Comparison of ENCODE assay signal across 8 cellular contexts in the genomic region with DNA sequence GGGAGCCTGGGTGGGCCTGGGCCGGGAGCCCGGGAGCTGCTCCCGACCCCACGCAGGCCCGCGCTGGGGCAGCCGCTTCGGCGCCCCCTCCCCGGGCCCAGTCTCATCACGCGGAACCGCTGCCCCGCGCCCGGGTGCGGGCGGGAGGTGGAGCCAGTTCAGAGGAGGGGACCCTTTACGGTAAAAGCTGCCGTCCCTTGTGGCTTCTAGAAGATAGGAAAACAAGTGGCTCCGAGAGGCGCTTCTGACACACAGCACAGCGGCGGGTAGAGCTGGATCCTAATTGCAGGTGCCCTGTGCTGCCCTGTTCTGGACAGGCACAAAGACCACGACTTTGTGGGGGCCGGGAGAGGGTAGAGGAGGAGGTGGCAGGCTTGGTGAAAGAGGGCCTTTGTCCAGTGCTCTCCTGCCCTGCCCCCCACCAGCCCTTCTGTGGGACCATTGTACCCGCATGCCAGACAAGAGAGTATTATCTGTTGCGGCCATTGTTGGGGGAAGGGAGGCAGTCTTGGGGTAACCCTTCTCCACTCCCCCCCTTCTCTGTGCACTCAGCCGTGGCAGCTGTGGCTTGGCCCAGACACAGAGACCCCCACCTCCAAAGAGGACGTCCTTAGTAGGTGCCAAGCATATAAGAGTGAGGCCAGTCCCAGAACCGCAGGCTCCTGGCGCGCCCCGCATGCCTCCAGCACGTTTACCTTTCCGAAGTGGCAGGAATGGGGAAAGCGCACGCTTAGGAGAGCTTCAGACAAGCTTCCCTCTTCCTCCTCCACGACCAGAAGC. TPM values are rescaled to one million over a fixed set of nuclear protein-coding genes. Genes with fewer than 3 reads are reported as not detected.
A peak's percentile ranks its signal among the peaks of the same experiment; 100 is the strongest.
DNase-seq lines count a peak whose midpoint lies in the region; ATAC-seq and TF ChIP-seq lines count a peak whose summit lies in the region.

No MANE protein-coding gene starts in this region.

- peak; percentile 31 for DNase-seq in NCI-H146 (lab: John Stamatoyannopoulos, UW)
- DNase-seq in NCI-H146 treated with DMSO at 0.1 percent for 48 hours (lab: John Stamatoyannopoulos, UW; ENCODE audit: unreplicated experiment): no peak
- peak; percentile 29 for DNase-seq in activated CD4-positive, alpha-beta T cell treated with anti-CD3 and anti-CD28 coated beads, Interleukin-2, amount 50 U/mL, for 4 hours
- DNase-seq in epithelial cell of esophagus (ENCODE audit: low read depth): peak; percentile 34
- DNase-seq in naive thymus-derived CD4-positive, alpha-beta T cell: peak in 6 of 9 donors; percentile 7 to 56 (median 40)
- DNase-seq in tibial artery: no peak
- no peak for DNase-seq in NCI-H2107 (lab: John Stamatoyannopoulos, UW)

- CTCF ChIA-PET in naive thymus-derived CD4-positive, alpha-beta T cell (lab: Charles Lee): no interaction called here

- intact Hi-C loops in naive thymus-derived CD4-positive, alpha-beta T cell (cut with micrococcal nuclease): loop anchor here (2.0 to 5.0 kb wide), 4 partner anchors 103 to 1515 kb away; partner anchors contain the start of genes DHX8 (in 1 of the 2), KLHL11 (in 1 of the 2), RETREG3 (in 1 of the 2) and TUBG1 (in 1 of the 2)
- intact Hi-C loops in tibial artery (cut with DNase I; ENCODE audit: low total_unique reads): loop anchor here (10.0 kb wide), 1 partner anchor 147 kb away; the partner anchor contains the start of gene DHX58

- H3K9ac ChIP-seq in HUES48 (ENCODE audit: low read depth, low read length): peak overlapping the region; percentile 82

- peaks cover 0 to 5% (median 0%) of the 10 kb centered on the region in 11 donors for H3K9me3 Mint-ChIP-seq in naive thymus-derived CD4-positive, alpha-beta T cell

- peaks cover 24 to 51% (median 38%) of the 10 kb centered on the region in 7 donors for H3K4me1 Mint-ChIP-seq in naive thymus-derived CD4-positive, alpha-beta T cell

- H3K4me1 ChIP-seq in HUES48 (ENCODE audit: control insufficient read depth, insufficient read depth, low read length) (peaks cover 10% of the 10 kb centered on the region), tibial artery (peaks cover 0 to 57% (median 28%) of the 10 kb centered on the region in 4 donors)
- peaks cover 10 to 16% of the 10 kb centered on the region in 2 donors for H3K4me1 ChIP-seq in naive thymus-derived CD4-positive, alpha-beta T cell (ENCODE audit: control insufficient read depth in 2 of 2, insufficient read depth in 2 of 2, low read length in 2 of 2)

- H3K27me3 ChIP-seq in HUES48 (ENCODE audit: control insufficient read depth, insufficient read depth, low read length): no peaks in the 10 kb centered on the region
- H3K27me3 ChIP-seq in naive thymus-derived CD4-positive, alpha-beta T cell (ENCODE audit: control insufficient read depth in 2 of 2, insufficient read depth in 2 of 2, low read length in 2 of 2): no peaks in the 10 kb centered on the region
- no peaks in the 10 kb centered on the region for H3K27me3 ChIP-seq in tibial artery

- H3K27ac ChIP-seq in HUES48 (ENCODE audit: low read depth, low read length) (peak overlapping the region; percentile 78), tibial artery (peak overlapping the region; percentile 87 to 93)
- peak overlapping the region; percentile 88 for H3K27ac ChIP-seq in naive thymus-derived CD4-positive, alpha-beta T cell (ENCODE audit: low read depth, low read length)

- H3K9me3 ChIP-seq in HUES48 (ENCODE audit: control insufficient read depth, insufficient read depth, low read length) (no peaks in the 10 kb centered on the region), tibial artery (no peaks in the 10 kb centered on the region)
- no peaks in the 10 kb centered on the region for H3K9me3 ChIP-seq in naive thymus-derived CD4-positive, alpha-beta T cell (ENCODE audit: control insufficient read depth in 2 of 3, low read length in 3 of 3)

- peaks cover 0 to 2% (median 0%) of the 10 kb centered on the region in 5 donors for H3K27me3 Mint-ChIP-seq in naive thymus-derived CD4-positive, alpha-beta T cell

- H3K4me3 ChIP-seq in HUES48 (ENCODE audit: low read depth, low read length) (peak overlapping the region; percentile 85), epithelial cell of esophagus (ENCODE audit: low read length) (peak overlapping the region; percentile 83), tibial artery (peak overlapping the region; percentile 70 to 90)
- H3K4me3 ChIP-seq in naive thymus-derived CD4-positive, alpha-beta T cell (ENCODE audit: low read length): peak overlapping the region; percentile 87

- ATAC-seq in naive thymus-derived CD4-positive, alpha-beta T cell: no peak

- no peak for TF ChIP-seq CTCF in epithelial cell of esophagus (IDR thresholded peaks at IDR 0.05; ENCODE audit: insufficient read depth, low read depth, low read length, missing control alignments)
- no peak for TF ChIP-seq CTCF in tibial artery (IDR thresholded peaks at IDR 0.05)

- H3K27ac Mint-ChIP-seq in naive thymus-derived CD4-positive, alpha-beta T cell: peak overlapping the region; percentile 74 to 92 (median 87)

- peaks cover 0 to 15% (median 0%) of the 10 kb centered on the region in 5 donors for H3K36me3 Mint-ChIP-seq in naive thymus-derived CD4-positive, alpha-beta T cell

- peaks cover 30% of the 10 kb centered on the region for H3K36me3 ChIP-seq in HUES48 (ENCODE audit: control insufficient read depth, insufficient read depth, low read length)
- H3K36me3 ChIP-seq in naive thymus-derived CD4-positive, alpha-beta T cell (ENCODE audit: control insufficient read depth in 2 of 3, insufficient read depth in 3 of 3, low read length in 3 of 3): peaks cover 0 to 17% (median 0%) of the 10 kb centered on the region in 3 experiments
- peaks cover 0 to 38% (median 8%) of the 10 kb centered on the region in 3 donors for H3K36me3 ChIP-seq in tibial artery

- POLR2A ChIA-PET in naive thymus-derived CD4-positive, alpha-beta T cell (lab: Charles Lee): interaction anchor here (0.7 to 4.2 kb wide), 8 partner anchors 9 to 1424 kb away, joined by 3 to 71 read pairs (median 14); partner anchors contain the start of genes ACLY, DHX58, DNAJC7 and NKIRAS2

- peak overlapping the region; percentile 75 to 91 (median 83) for H3K4me3 Mint-ChIP-seq in naive thymus-derived CD4-positive, alpha-beta T cell

RNA-seq across cellular contexts. Expression of gene CNP, which starts 0.7 kb away (rescaled TPM):
- 10 to 100 TPM; 29.6 to 86.3 (median 32.5) TPM for total RNA-seq in naive thymus-derived CD4-positive, alpha-beta T cell
- polyA plus RNA-seq in naive thymus-derived CD4-positive, alpha-beta T cell: 10 to 100 TPM; 32.3 to 34.2 TPM

RNA-seq across cellular contexts. Expression of gene ODAD4, which starts 36.9 kb away (rescaled TPM):
- 1 to 10 TPM in 3 of 5 experiments, under 1 TPM in 1, not detected in 1; 0.16 to 4.1 (median 1.6) TPM for total RNA-seq in naive thymus-derived CD4-positive, alpha-beta T cell
- under 1 TPM; 0.10 to 0.40 TPM for polyA plus RNA-seq in naive thymus-derived CD4-positive, alpha-beta T cell

RNA-seq across cellular contexts. Expression of gene ACLY, which starts 48.6 kb away (rescaled TPM):
- 100 to 1,000 TPM in 1 of 5 experiments, 10 to 100 TPM in 4; 59.2 to 154 (median 70.8) TPM for total RNA-seq in naive thymus-derived CD4-positive, alpha-beta T cell
- 10 to 100 TPM; 42.7 to 51.9 TPM for polyA plus RNA-seq in naive thymus-derived CD4-positive, alpha-beta T cell

RNA-seq across cellular contexts. Expression of gene DNAJC7, which starts 49.9 kb away (rescaled TPM):
- total RNA-seq in naive thymus-derived CD4-positive, alpha-beta T cell: 100 to 1,000 TPM in 4 of 5 experiments, 10 to 100 TPM in 1; 99.4 to 145 (median 109) TPM
- 10 to 100 TPM; 65.4 to 77.7 TPM for polyA plus RNA-seq in naive thymus-derived CD4-positive, alpha-beta T cell

RNA-seq across cellular contexts. Expression of gene NKIRAS2, which starts 52.6 kb away (rescaled TPM):
- total RNA-seq in naive thymus-derived CD4-positive, alpha-beta T cell: 10 to 100 TPM; 14.3 to 24.0 (median 20.4) TPM
- polyA plus RNA-seq in naive thymus-derived CD4-positive, alpha-beta T cell: 10 to 100 TPM; 24.6 to 30.5 TPM

Comparison
In these comparisons a context has a peak if more than half of its experiments do, and no peak if none do; other contexts are left out.
1. DNase-seq: peak in NCI-H146 (single experiment), activated CD4-positive, alpha-beta T cell treated with anti-CD3 and anti-CD28 coated beads, Interleukin-2, amount 50 U/mL, for 4 hours (2 of 2), epithelial cell of esophagus (single experiment) and naive thymus-derived CD4-positive, alpha-beta T cell (6 of 9); none in NCI-H146 treated with DMSO at 0.1 percent for 48 hours (single experiment), tibial artery (0 of 2) and NCI-H2107 (single experiment).
2. Peak in every context shown above with its lines, with median percentiles within 50 percentile points of each other: H3K27ac ChIP-seq and H3K4me3 ChIP-seq.